Comparison of ENCODE assay signal across 8 cellular contexts in genomic region chr12:47032644-47033043, GRCh38. TPM values are rescaled to one million over a fixed set of nuclear protein-coding genes. Genes with fewer than 3 reads are reported as not detected.
A peak's percentile ranks its signal among the peaks of the same experiment; 100 is the strongest.
DNase-seq lines count a peak whose midpoint lies in the region; ATAC-seq and TF ChIP-seq lines count a peak whose summit lies in the region.

No MANE protein-coding gene starts in this region.

- H3K27me3 Mint-ChIP-seq in immature natural killer cell (ENCODE audit: low read depth in 3 of 3) = peaks cover 0 to 3% (median 2%) of the 10 kb centered on the region in 3 donors
- H3K27me3 Mint-ChIP-seq in stimulated activated naive CD8-positive, alpha-beta T cell treated with anti-CD3 and anti-CD28 coated beads, Interleukin-15, amount 100 ng/mL, for 72 hours = no peaks in the 10 kb centered on the region

- H3K4me3 Mint-ChIP-seq in immature natural killer cell = no peak overlapping the region
- peak overlapping the region in 1 of 2 donors; percentile 44 for H3K4me3 Mint-ChIP-seq in stimulated activated naive CD8-positive, alpha-beta T cell treated with anti-CD3 and anti-CD28 coated beads, Interleukin-15, amount 100 ng/mL, for 72 hours

- TF ChIP-seq CTCF in AG09319 (IDR thresholded peaks at IDR 0.05; ENCODE audit: low read depth, low read length) = peak; percentile 51
- TF ChIP-seq CTCF in GM12873 (IDR thresholded peaks at IDR 0.05; ENCODE audit: insufficient read depth, low read depth, low read length, missing control alignments) = peak; percentile 43

- no peaks in the 10 kb centered on the region for H3K9me3 Mint-ChIP-seq in immature natural killer cell
- H3K9me3 Mint-ChIP-seq in stimulated activated naive CD8-positive, alpha-beta T cell treated with anti-CD3 and anti-CD28 coated beads, Interleukin-15, amount 100 ng/mL, for 72 hours = no peaks in the 10 kb centered on the region

- H3K27ac Mint-ChIP-seq in immature natural killer cell = no peak overlapping the region
- no peak overlapping the region for H3K27ac Mint-ChIP-seq in stimulated activated naive CD8-positive, alpha-beta T cell treated with anti-CD3 and anti-CD28 coated beads, Interleukin-15, amount 100 ng/mL, for 72 hours

- DNase-seq in AG09319 (ENCODE audit: extremely low read depth, low read depth) (peak; percentile 48), NCI-H2196 (lab: John Stamatoyannopoulos, UW; ENCODE audit: unreplicated experiment) (peak; percentile 41), astrocyte of the hippocampus (ENCODE audit: low read depth, low spot score) (peak; percentile 70), immature natural killer cell (peak; percentile 45 to 64 (median 58))
- no peak for DNase-seq in stimulated activated naive CD8-positive, alpha-beta T cell treated with anti-CD3 and anti-CD28 coated beads, Interleukin-15, amount 100 ng/mL, for 72 hours

- no peaks in the 10 kb centered on the region for H3K36me3 Mint-ChIP-seq in immature natural killer cell

- H3K4me1 Mint-ChIP-seq in immature natural killer cell = peaks cover 4 to 7% of the 10 kb centered on the region in 2 donors
- peaks cover 47% of the 10 kb centered on the region for H3K4me1 Mint-ChIP-seq in stimulated activated naive CD8-positive, alpha-beta T cell treated with anti-CD3 and anti-CD28 coated beads, Interleukin-15, amount 100 ng/mL, for 72 hours

- ATAC-seq in stimulated activated naive CD8-positive, alpha-beta T cell treated with anti-CD3 and anti-CD28 coated beads, Interleukin-15, amount 100 ng/mL, for 72 hours = peak; percentile 81
- ATAC-seq in HG02981 (IDR thresholded peaks at IDR 0.05; ENCODE audit: unreplicated experiment) (no peak), HG02678 (IDR thresholded peaks at IDR 0.05; ENCODE audit: unreplicated experiment) (no peak)

RNA-seq across cellular contexts. Expression of gene PCED1B, which starts 46.8 kb away (rescaled TPM):
- polyA plus RNA-seq in immature natural killer cell = 10 to 100 TPM in 1 of 3 donors, 1 to 10 TPM in 2; 3.2 to 26.4 (median 7.4) TPM

RNA-seq across cellular contexts. Expression of gene AMIGO2, which starts 47.1 kb away (rescaled TPM):
- polyA plus RNA-seq in immature natural killer cell = 10 to 100 TPM in 2 of 3 donors, 1 to 10 TPM in 1; 6.5 to 13.3 (median 12.9) TPM

Comparison
In these comparisons a context has a peak if more than half of its experiments do, and no peak if none do; other contexts are left out.
1. DNase-seq: peak in AG09319 (single experiment), NCI-H2196 (single experiment), astrocyte of the hippocampus (single experiment) and immature natural killer cell (3 of 3); none in stimulated activated naive CD8-positive, alpha-beta T cell treated with anti-CD3 and anti-CD28 coated beads, Interleukin-15, amount 100 ng/mL, for 72 hours (0 of 2).